ENCODE assay signal across 10 cellular contexts in the genomic region with DNA sequence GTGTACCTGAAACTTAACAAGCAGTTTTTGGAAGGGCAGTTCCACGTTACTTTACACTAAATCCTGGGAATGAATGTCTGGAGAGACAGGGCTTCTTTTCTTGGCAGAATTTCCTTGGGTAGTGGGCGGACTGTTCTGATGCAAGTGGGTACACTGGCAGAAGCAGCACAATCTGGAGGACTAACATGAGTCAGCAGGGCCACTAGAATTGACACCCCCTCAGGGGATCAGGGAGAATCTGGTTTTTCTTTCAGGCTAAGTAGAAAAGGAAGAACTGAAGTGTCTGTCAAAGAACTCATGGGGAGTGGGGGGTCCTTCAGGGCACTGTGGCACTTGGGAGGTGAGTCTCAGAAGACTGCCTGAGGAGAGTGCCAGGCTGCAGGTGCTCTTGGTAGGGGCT. TPM values are rescaled to one million over a fixed set of nuclear protein-coding genes. Genes with fewer than 3 reads are reported as not detected.
DNase-seq lines count a peak whose midpoint lies in the region; ATAC-seq lines count a peak whose summit lies in the region.
"Had no signal": no experiment of that assay in that cellular context is flagged by ENCODE, and none has a peak within 500 bp of the region (broad histone marks: within the 10 kb centered on the region; RNA-seq: fewer than 3 reads in every experiment).

No MANE protein-coding gene starts in this region.

- no peak overlapping the region for H3K4me3 Mint-ChIP-seq in activated CD4-positive, alpha-beta T cell treated with anti-CD3 and anti-CD28 coated beads, Interleukin-2, amount 10 ng/mL, durations not matched to agents 7 days and 5 days
- H3K4me3 Mint-ChIP-seq in T-cell, result no peak overlapping the region
- no peak overlapping the region for H3K4me3 Mint-ChIP-seq in T-helper 2 cell treated with Interferon-gamma antibody and Interleukin-4, amounts not matched to agents 5 μg/mL and 100 μg/mL, for 36 hours

- no peaks in the 10 kb centered on the region for H3K27me3 Mint-ChIP-seq in activated CD4-positive, alpha-beta T cell treated with anti-CD3 and anti-CD28 coated beads, Interleukin-2, amount 10 ng/mL, durations not matched to agents 7 days and 5 days
- H3K27me3 Mint-ChIP-seq in T-cell, result no peaks in the 10 kb centered on the region
- no peaks in the 10 kb centered on the region for H3K27me3 Mint-ChIP-seq in T-helper 2 cell treated with Interferon-gamma antibody and Interleukin-4, amounts not matched to agents 5 μg/mL and 100 μg/mL, for 36 hours (ENCODE audit: low read depth)

- H3K36me3 Mint-ChIP-seq in activated CD4-positive, alpha-beta T cell treated with anti-CD3 and anti-CD28 coated beads, Interleukin-2, amount 10 ng/mL, durations not matched to agents 7 days and 5 days (ENCODE audit: low read depth), result peaks cover 49% of the 10 kb centered on the region
- H3K36me3 Mint-ChIP-seq in T-cell, result peaks cover 22% of the 10 kb centered on the region
- peaks cover 47% of the 10 kb centered on the region for H3K36me3 Mint-ChIP-seq in T-helper 2 cell treated with Interferon-gamma antibody and Interleukin-4, amounts not matched to agents 5 μg/mL and 100 μg/mL, for 36 hours (ENCODE audit: low read depth)

- H3K4me1 Mint-ChIP-seq in activated CD4-positive, alpha-beta T cell treated with anti-CD3 and anti-CD28 coated beads, Interleukin-2, amount 10 ng/mL, durations not matched to agents 7 days and 5 days, result peaks cover 43% of the 10 kb centered on the region
- H3K4me1 Mint-ChIP-seq in T-cell, result peaks cover 36 to 55% (median 44%) of the 10 kb centered on the region in 3 donors
- H3K4me1 Mint-ChIP-seq in T-helper 2 cell treated with Interferon-gamma antibody and Interleukin-4, amounts not matched to agents 5 μg/mL and 100 μg/mL, for 36 hours (ENCODE audit: low read depth), result peaks cover 21% of the 10 kb centered on the region

- DNase-seq in activated CD4-positive, alpha-beta T cell treated with anti-CD3 and anti-CD28 coated beads, Interleukin-2, amount 10 ng/mL, durations not matched to agents 7 days and 5 days, result no peak
- no peak for DNase-seq in activated CD4-positive, alpha-beta T cell treated with anti-CD3 and anti-CD28 coated beads, Interleukin-2, amount 50 U/mL, for 4 hours
- DNase-seq in T-cell, result no peak
- no peak for DNase-seq in epithelial cell of prostate (ENCODE audit: low read depth, low spot score)
- peak; percentile 58 for DNase-seq in renal cortical epithelial cell (ENCODE audit: low read depth)
- no peak for DNase-seq in GM19240 (ENCODE audit: insufficient read length, low spot score)
- no peak for DNase-seq in NCI-H2107 treated with DMSO at 0.1 percent for 48 hours (lab: John Stamatoyannopoulos, UW; ENCODE audit: unreplicated experiment)
- no peak for DNase-seq in T-helper 2 cell treated with Interferon-gamma antibody and Interleukin-4, amounts not matched to agents 5 μg/mL and 100 μg/mL, for 36 hours (ENCODE audit: low spot score)
- DNase-seq: NCI-H1092, PC-9 had no signal

- peak overlapping the region; percentile 19 for H3K27ac ChIP-seq in epithelial cell of prostate

- CTCF ChIA-PET in activated CD4-positive, alpha-beta T cell treated with anti-CD3 and anti-CD28 coated beads, Interleukin-2, amount 10 ng/mL, durations not matched to agents 7 days and 5 days (lab: Charles Lee), result no interaction called here
- CTCF ChIA-PET in T-cell (lab: Charles Lee), result no interaction called here

- H3K9me3 Mint-ChIP-seq in activated CD4-positive, alpha-beta T cell treated with anti-CD3 and anti-CD28 coated beads, Interleukin-2, amount 10 ng/mL, durations not matched to agents 7 days and 5 days, result no peaks in the 10 kb centered on the region
- no peaks in the 10 kb centered on the region for H3K9me3 Mint-ChIP-seq in T-cell
- H3K9me3 Mint-ChIP-seq in T-helper 2 cell treated with Interferon-gamma antibody and Interleukin-4, amounts not matched to agents 5 μg/mL and 100 μg/mL, for 36 hours, result no peaks in the 10 kb centered on the region

- no peak for ATAC-seq in T-cell (replicated peaks in 1 of 4)

- H3K27ac Mint-ChIP-seq in activated CD4-positive, alpha-beta T cell treated with anti-CD3 and anti-CD28 coated beads, Interleukin-2, amount 10 ng/mL, durations not matched to agents 7 days and 5 days, result peak overlapping the region; percentile 57
- H3K27ac Mint-ChIP-seq in T-cell, result peak overlapping the region; percentile 78 to 84
- H3K27ac Mint-ChIP-seq in T-helper 2 cell treated with Interferon-gamma antibody and Interleukin-4, amounts not matched to agents 5 μg/mL and 100 μg/mL, for 36 hours, result no peak overlapping the region

- POLR2A ChIA-PET in activated CD4-positive, alpha-beta T cell treated with anti-CD3 and anti-CD28 coated beads, Interleukin-2, amount 10 ng/mL, durations not matched to agents 7 days and 5 days (lab: Charles Lee), result no interaction called here
- POLR2A ChIA-PET in T-cell (lab: Charles Lee), result no interaction called here

RNA-seq across cellular contexts. Expression of a gene that starts 34.6 kb away (rescaled TPM):
- 10 to 100 TPM; 59.7 to 64.5 TPM for total RNA-seq in activated CD4-positive, alpha-beta T cell treated with anti-CD3 and anti-CD28 coated beads, Interleukin-2, amount 10 ng/mL, durations not matched to agents 7 days and 5 days
- 10 to 100 TPM; 45.0 to 67.0 (median 63.6) TPM for total RNA-seq in T-cell
- total RNA-seq in renal cortical epithelial cell, result 68.4 and 74.8 TPM in 2 replicates
